Comparison of ENCODE assay signal across 1 cellular context in genomic region chr11:115930886-115931537, GRCh38.
TF ChIP-seq lines count a peak whose summit lies in the region.

No MANE protein-coding gene starts in this region.

TF ChIP-seq in H1, 55 proteins besides CTCF, POLR2A, EP300 and RAD21 (continued from another document):
- TF ChIP-seq ATF2 (IDR thresholded peaks at IDR 0.05; ENCODE audit: low read length) (no peak), RXRA (IDR thresholded peaks at IDR 0.05; ENCODE audit: insufficient read depth, low read depth, low read length) (no peak), SP4 (IDR thresholded peaks at IDR 0.05; ENCODE audit: low read length) (no peak), JUND (IDR thresholded peaks at IDR 0.05; ENCODE audit: low read length) (no peak), CTBP2 (IDR thresholded peaks at IDR 0.05; ENCODE audit: borderline replicate concordance, insufficient read depth, insufficient read length, low read length) (no peak)
